ENCODE assay signal across 2 cellular contexts in the genomic region with DNA sequence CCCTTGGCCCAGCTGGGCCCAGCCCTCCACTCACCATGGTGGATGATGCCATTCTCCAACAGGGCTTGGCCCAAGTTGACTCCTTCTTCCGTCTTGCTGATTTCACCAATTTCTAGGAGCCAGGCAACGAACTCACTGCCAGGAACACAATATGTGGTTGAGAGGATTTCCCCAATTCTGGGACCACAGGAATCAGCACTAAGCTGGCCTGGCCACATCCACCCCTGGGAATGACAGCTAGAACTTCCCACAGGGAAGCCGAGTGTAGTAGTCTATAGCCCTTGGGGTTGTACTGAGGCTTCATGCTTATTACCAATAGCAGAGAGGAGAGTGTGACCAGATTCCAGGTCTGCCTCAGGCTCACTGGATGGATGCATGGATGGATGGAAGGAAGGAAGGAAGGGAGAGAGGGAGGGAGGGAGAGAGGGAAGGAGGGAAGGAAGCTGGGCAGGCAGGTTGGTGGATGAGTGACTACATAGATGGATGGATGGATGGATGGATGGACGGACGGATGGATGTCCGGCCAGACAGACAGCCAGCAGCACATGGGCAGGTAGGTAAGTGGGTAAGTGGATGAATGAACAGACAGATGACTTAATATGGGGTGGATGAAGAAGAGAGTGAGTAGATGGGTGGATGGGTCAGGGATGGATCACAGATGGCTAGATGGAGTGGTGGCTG.
TF ChIP-seq lines count a peak whose summit lies in the region.

No MANE protein-coding gene starts in this region.

TF ChIP-seq in HEK293, 187 proteins besides CTCF, POLR2A, EP300 and RAD21 (continues in another document):
- TF ChIP-seq BCL11B (tag by site-specific recombination; IDR thresholded peaks at IDR 0.05; ENCODE audit: low read depth) (no peak), HIC1 (tag by site-specific recombination; IDR thresholded peaks at IDR 0.05) (no peak), ZNF510 (tag by site-specific recombination; IDR thresholded peaks at IDR 0.05; ENCODE audit: insufficient replicate concordance) (no peak), PRDM10 (tag by site-specific recombination; IDR thresholded peaks at IDR 0.05) (no peak), ZFP41 (tag by site-specific recombination; IDR thresholded peaks at IDR 0.05; ENCODE audit: borderline replicate concordance) (no peak), ZFHX2 (tag by site-specific recombination; conservative IDR thresholded peaks at IDR 0.05) (no peak), ZSCAN4 (tag by site-specific recombination; IDR thresholded peaks at IDR 0.05) (no peak), ZNF350 (tag by site-specific recombination; IDR thresholded peaks at IDR 0.05) (no peak), ZNF514 (tag by site-specific recombination; IDR thresholded peaks at IDR 0.05) (no peak), ZNF394 (tag by site-specific recombination; IDR thresholded peaks at IDR 0.05; ENCODE audit: borderline replicate concordance) (no peak), ZNF18 (tag by site-specific recombination; IDR thresholded peaks at IDR 0.05) (no peak)
- TF ChIP-seq, protein P1, sequence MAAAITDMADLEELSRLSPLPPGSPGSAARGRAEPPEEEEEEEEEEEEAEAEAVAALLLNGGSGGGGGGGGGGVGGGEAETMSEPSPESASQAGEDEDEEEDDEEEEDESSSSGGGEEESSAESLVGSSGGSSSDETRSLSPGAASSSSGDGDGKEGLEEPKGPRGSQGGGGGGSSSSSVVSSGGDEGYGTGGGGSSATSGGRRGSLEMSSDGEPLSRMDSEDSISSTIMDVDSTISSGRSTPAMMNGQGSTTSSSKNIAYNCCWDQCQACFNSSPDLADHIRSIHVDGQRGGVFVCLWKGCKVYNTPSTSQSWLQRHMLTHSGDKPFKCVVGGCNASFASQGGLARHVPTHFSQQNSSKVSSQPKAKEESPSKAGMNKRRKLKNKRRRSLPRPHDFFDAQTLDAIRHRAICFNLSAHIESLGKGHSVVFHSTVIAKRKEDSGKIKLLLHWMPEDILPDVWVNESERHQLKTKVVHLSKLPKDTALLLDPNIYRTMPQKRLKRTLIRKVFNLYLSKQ (tag by site-specific recombination; IDR thresholded peaks at IDR 0.05; ENCODE audit: borderline replicate concordance): no peak

TF ChIP-seq in H1, 55 proteins besides CTCF, POLR2A, EP300 and RAD21:
- no peak for TF ChIP-seq JUN (IDR thresholded peaks at IDR 0.05; ENCODE audit: low read depth, low read length)
- no peak for TF ChIP-seq CREB1 (IDR thresholded peaks at IDR 0.05)
- TF ChIP-seq TAF1 (IDR thresholded peaks at IDR 0.05; ENCODE audit: low read depth, low read length): no peak
- no peak for TF ChIP-seq CBX5 (IDR thresholded peaks at IDR 0.05; ENCODE audit: low read depth, low read length)
- TF ChIP-seq RNF2 (IDR thresholded peaks at IDR 0.05; ENCODE audit: borderline replicate concordance, low read depth, low read length, missing control alignments, poor library complexity, severe bottlenecking): no peak
- TF ChIP-seq MAX (IDR thresholded peaks at IDR 0.05): no peak
- TF ChIP-seq ATF3 (IDR thresholded peaks at IDR 0.05; ENCODE audit: insufficient read depth, low read depth, low read length): no peak
- TF ChIP-seq EZH2 (IDR thresholded peaks at IDR 0.05; ENCODE audit: low read depth, low read length, severe bottlenecking): no peak
- TF ChIP-seq KDM1A (IDR thresholded peaks at IDR 0.05; ENCODE audit: borderline replicate concordance, low read length): no peak
- TF ChIP-seq SAP30 (IDR thresholded peaks at IDR 0.05; ENCODE audit: insufficient read depth, insufficient replicate concordance, low read length): no peak
- no peak for TF ChIP-seq NRF1 (IDR thresholded peaks at IDR 0.05; ENCODE audit: low read depth, low read length)
- TF ChIP-seq SP4 (IDR thresholded peaks at IDR 0.05; ENCODE audit: low read length): no peak
- TF ChIP-seq, protein P2, sequence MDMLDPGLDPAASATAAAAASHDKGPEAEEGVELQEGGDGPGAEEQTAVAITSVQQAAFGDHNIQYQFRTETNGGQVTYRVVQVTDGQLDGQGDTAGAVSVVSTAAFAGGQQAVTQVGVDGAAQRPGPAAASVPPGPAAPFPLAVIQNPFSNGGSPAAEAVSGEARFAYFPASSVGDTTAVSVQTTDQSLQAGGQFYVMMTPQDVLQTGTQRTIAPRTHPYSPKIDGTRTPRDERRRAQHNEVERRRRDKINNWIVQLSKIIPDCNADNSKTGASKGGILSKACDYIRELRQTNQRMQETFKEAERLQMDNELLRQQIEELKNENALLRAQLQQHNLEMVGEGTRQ (IDR thresholded peaks at IDR 0.05; ENCODE audit: low read length): no peak
- no peak for TF ChIP-seq HDAC2 (IDR thresholded peaks at IDR 0.05; ENCODE audit: borderline replicate concordance in 1 of 2, low read depth in 2 of 2, low read length in 2 of 2)
- TF ChIP-seq, protein P3, sequence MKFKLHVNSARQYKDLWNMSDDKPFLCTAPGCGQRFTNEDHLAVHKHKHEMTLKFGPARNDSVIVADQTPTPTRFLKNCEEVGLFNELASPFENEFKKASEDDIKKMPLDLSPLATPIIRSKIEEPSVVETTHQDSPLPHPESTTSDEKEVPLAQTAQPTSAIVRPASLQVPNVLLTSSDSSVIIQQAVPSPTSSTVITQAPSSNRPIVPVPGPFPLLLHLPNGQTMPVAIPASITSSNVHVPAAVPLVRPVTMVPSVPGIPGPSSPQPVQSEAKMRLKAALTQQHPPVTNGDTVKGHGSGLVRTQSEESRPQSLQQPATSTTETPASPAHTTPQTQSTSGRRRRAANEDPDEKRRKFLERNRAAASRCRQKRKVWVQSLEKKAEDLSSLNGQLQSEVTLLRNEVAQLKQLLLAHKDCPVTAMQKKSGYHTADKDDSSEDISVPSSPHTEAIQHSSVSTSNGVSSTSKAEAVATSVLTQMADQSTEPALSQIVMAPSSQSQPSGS (IDR thresholded peaks at IDR 0.05; ENCODE audit: low read length): no peak
- TF ChIP-seq CBX8 (IDR thresholded peaks at IDR 0.05; ENCODE audit: borderline replicate concordance, low read depth, low read length): no peak
- TF ChIP-seq HDAC6 (IDR thresholded peaks at IDR 0.05; ENCODE audit: low read depth, low read length): no peak
- no peak for TF ChIP-seq GABPA (IDR thresholded peaks at IDR 0.05; ENCODE audit: borderline replicate concordance, insufficient read depth, low read length)
